ENCODE assay signal across 8 cellular contexts in the genomic region with DNA sequence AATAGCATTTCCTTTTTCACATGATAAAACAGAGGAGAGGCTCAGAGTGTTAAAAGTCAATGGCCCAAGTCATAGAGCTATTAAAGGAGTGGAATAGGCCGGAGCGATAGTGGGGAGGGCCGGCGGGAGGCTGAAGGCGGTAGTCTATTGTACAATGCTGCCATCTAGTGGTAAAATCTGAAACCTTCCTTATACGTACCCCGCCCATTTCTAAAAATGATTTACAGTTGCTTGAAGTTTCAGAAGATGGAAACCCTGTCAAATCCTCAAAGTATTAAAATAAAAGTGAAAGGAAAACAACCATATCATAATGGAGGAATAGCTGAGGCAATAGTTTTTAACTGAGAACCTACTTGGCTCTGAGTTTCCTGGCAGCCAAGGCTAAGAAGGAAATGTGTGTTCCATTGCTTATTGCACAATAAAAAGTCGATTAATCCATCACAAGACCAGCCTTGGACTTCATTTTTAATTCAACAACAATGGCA.
DNase-seq lines count a peak whose midpoint lies in the region; ATAC-seq and TF ChIP-seq lines count a peak whose summit lies in the region.

No MANE protein-coding gene starts in this region.

- H3K79me2 ChIP-seq in OCI-LY7 (ENCODE audit: insufficient read depth, low read depth, low read length): no peaks in the 10 kb centered on the region

- intact Hi-C loops in OCI-LY7 (cut with micrococcal nuclease; ENCODE audit: unreplicated experiment): loop anchor here (1.0 to 2.0 kb wide), 3 partner anchors 107 to 273 kb away; no protein-coding TSS in a partner anchor
- intact Hi-C loops in ascending aorta (cut with DNase I): loop anchor here (1.0 to 5.0 kb wide), 3 partner anchors 110 to 273 kb away; no protein-coding TSS in a partner anchor
- intact Hi-C loops in spleen (cut with DNase I; ENCODE audit: low total_unique reads): loop anchor here (2.0 kb wide), 2 partner anchors 163 to 275 kb away; no protein-coding TSS in a partner anchor

- H3K36me3 ChIP-seq in OCI-LY7 (ENCODE audit: insufficient read depth, low read length) (no peaks in the 10 kb centered on the region), ascending aorta (no peaks in the 10 kb centered on the region), spleen (no peaks in the 10 kb centered on the region)

- no peak overlapping the region for H2AFZ ChIP-seq in OCI-LY7 (ENCODE audit: low read length)

- no peak overlapping the region for H3K27ac ChIP-seq in OCI-LY7 (ENCODE audit: low read depth, low read length, poor library complexity, severe bottlenecking)
- H3K27ac ChIP-seq in ascending aorta: no peak overlapping the region
- no peak overlapping the region for H3K27ac ChIP-seq in spleen

- no peaks in the 10 kb centered on the region for H3K4me1 ChIP-seq in OCI-LY7 (ENCODE audit: insufficient read depth, low read length, poor library complexity, severe bottlenecking)
- H3K4me1 ChIP-seq in ascending aorta: peaks cover 0 to 6% of the 10 kb centered on the region in 2 donors
- peaks cover 0 to 18% (median 15%) of the 10 kb centered on the region in 6 donors for H3K4me1 ChIP-seq in spleen

- H3K27me3 ChIP-seq in ascending aorta: no peaks in the 10 kb centered on the region
- peaks cover 0 to 48% (median 14%) of the 10 kb centered on the region in 7 donors for H3K27me3 ChIP-seq in spleen (replicated peaks in 1 of 7)

- ATAC-seq in GM21737 (IDR thresholded peaks at IDR 0.05; ENCODE audit: unreplicated experiment): peak; percentile 83

- peak in 4 of 6 experiments; percentile 9 to 74 (median 43) for DNase-seq in stimulated activated naive CD4-positive, alpha-beta T cell (lab: John Stamatoyannopoulos, UW)
- no peak for DNase-seq in stimulated activated naive CD4-positive, alpha-beta T cell treated with Interleukin-2 at 50 U/mL for 16 hours (lab: John Stamatoyannopoulos, UW)
- DNase-seq in HuH-7 (ENCODE audit: low spot score) (peak; percentile 59), OCI-LY7 (ENCODE audit: low spot score) (peak; percentile 70), ascending aorta (ENCODE audit: low spot score in 2 of 2) (peak in 1 of 2 donors; percentile 72), hepatic stellate cell (ENCODE audit: low spot score) (peak; percentile 71), spleen (no peak)

- H4K20me1 ChIP-seq in OCI-LY7 (ENCODE audit: insufficient read depth, low read length): no peaks in the 10 kb centered on the region

- no peak overlapping the region for H3K4me3 ChIP-seq in OCI-LY7 (ENCODE audit: low read depth, low read length, poor library complexity, severe bottlenecking)
- H3K4me3 ChIP-seq in ascending aorta: no peak overlapping the region
- H3K4me3 ChIP-seq in spleen: no peak overlapping the region

- POLR2A ChIA-PET in OCI-LY7 (lab: Charles Lee): interaction anchor here (1.3 kb wide), 1 partner anchor 270 kb away, joined by 5 read pairs; no protein-coding TSS in a partner anchor

- H3K9me2 ChIP-seq in OCI-LY7 (ENCODE audit: insufficient read depth, low read length): no peaks in the 10 kb centered on the region

- BruUV-seq in OCI-LY7 (replicated peaks; lab: Mats Ljungman, UMichigan): no TSS peak

- CTCF ChIA-PET in OCI-LY7 (lab: Charles Lee; ENCODE audit: unreplicated experiment): interaction anchor here (0.6 to 1.4 kb wide), 6 partner anchors 14 to 273 kb away, joined by 3 to 5 read pairs (median 4); no protein-coding TSS in a partner anchor

- no peak overlapping the region for H3K4me2 ChIP-seq in OCI-LY7 (ENCODE audit: low read length)

- no peak for TF ChIP-seq POLR2A in spleen (IDR thresholded peaks at IDR 0.05)

- peak; percentile 93 for TF ChIP-seq CTCF in OCI-LY7 (conservative IDR thresholded peaks at IDR 0.05; ENCODE audit: low read length)
- peak; percentile 77 to 86 (median 78) for TF ChIP-seq CTCF in ascending aorta (IDR thresholded peaks at IDR 0.05)
- peak; percentile 51 to 90 (median 83) for TF ChIP-seq CTCF in spleen (IDR thresholded peaks at IDR 0.05 in 8 of 11, conservative IDR thresholded peaks at IDR 0.05 in 3 of 11)

- no peaks in the 10 kb centered on the region for H3K9me3 ChIP-seq in OCI-LY7 (ENCODE audit: low read length)
- no peaks in the 10 kb centered on the region for H3K9me3 ChIP-seq in ascending aorta
- no peaks in the 10 kb centered on the region for H3K9me3 ChIP-seq in spleen

- WGBS in spleen, 5 donors: 9 to 15% (median 12%) methylated on average over 8 of the region's 8 CpGs

Comparison
In these comparisons a context has a peak if more than half of its experiments do, and no peak if none do; other contexts are left out.
1. DNase-seq: peak in stimulated activated naive CD4-positive, alpha-beta T cell (4 of 6), HuH-7 (single experiment), OCI-LY7 (single experiment) and hepatic stellate cell (single experiment); none in stimulated activated naive CD4-positive, alpha-beta T cell treated with Interleukin-2 at 50 U/mL for 16 hours (single experiment) and spleen (single experiment).
2. Peak in every context shown above with its lines, with median percentiles within 50 percentile points of each other: CTCF ChIP-seq.